ENCODE assay signal across 8 cellular contexts in genomic region chr18:9335255-9336045, GRCh38. TPM values are rescaled to one million over a fixed set of nuclear protein-coding genes. Genes with fewer than 3 reads are reported as not detected.
DNase-seq lines count a peak whose midpoint lies in the region; ATAC-seq and TF ChIP-seq lines count a peak whose summit lies in the region.

No MANE protein-coding gene starts in this region.

- H2AFZ ChIP-seq in MM.1S (ENCODE audit: low read length): peak overlapping the region; percentile 69

- H3K36me3 Mint-ChIP-seq in chondrocyte (ENCODE audit: low read depth): peaks cover 7% of the 10 kb centered on the region

- H3K4me1 ChIP-seq in MM.1S (ENCODE audit: low read length) (peaks cover 8% of the 10 kb centered on the region; the same call in 1 of the 2 replicates), muscle layer of colon (ENCODE audit: insufficient read depth, low read length) (peaks cover 4% of the 10 kb centered on the region)

- H3K36me3 ChIP-seq in MM.1S (replicated peaks; ENCODE audit: insufficient read depth, low read length): no peaks in the 10 kb centered on the region
- H3K36me3 ChIP-seq in muscle layer of colon (ENCODE audit: insufficient read depth, low read length): peaks cover 9% of the 10 kb centered on the region

- peak overlapping the region; percentile 88 for H3K4me3 Mint-ChIP-seq in chondrocyte (ENCODE audit: unreplicated experiment)

- no peaks in the 10 kb centered on the region for H3K27me3 ChIP-seq in MM.1S (replicated peaks; ENCODE audit: insufficient read depth, low read length)
- no peaks in the 10 kb centered on the region for H3K27me3 ChIP-seq in muscle layer of colon (ENCODE audit: control insufficient read depth in 1 of 2, insufficient read depth in 2 of 2, low read length in 2 of 2)

- TF ChIP-seq CTCF in MM.1S (IDR thresholded peaks at IDR 0.05; ENCODE audit: low read length): no peak
- TF ChIP-seq CTCF in chondrocyte (IDR thresholded peaks at IDR 0.05): no peak

- peak overlapping the region; percentile 77 for H3K4me2 ChIP-seq in MM.1S (ENCODE audit: low read depth, low read length)

- ATAC-seq in GM18517 (IDR thresholded peaks at IDR 0.05; ENCODE audit: unreplicated experiment) (no peak), GM18511 (IDR thresholded peaks at IDR 0.05; ENCODE audit: unreplicated experiment) (no peak)

- H3K4me1 Mint-ChIP-seq in chondrocyte (ENCODE audit: low read depth): peaks cover 25% of the 10 kb centered on the region

- H3K27ac ChIP-seq in MM.1S (ENCODE audit: low read length) (no peak overlapping the region; the same call in 1 of the 2 replicates), muscle layer of colon (ENCODE audit: low read depth, low read length) (peak overlapping the region; percentile 81)

- peaks cover 38% of the 10 kb centered on the region for H3K79me2 ChIP-seq in MM.1S (ENCODE audit: low read length)

- no peaks in the 10 kb centered on the region for H3K9me2 ChIP-seq in MM.1S (replicated peaks; ENCODE audit: insufficient read depth, low read length)

- peak in 2 of 3 experiments; percentile 32 to 78 for DNase-seq in NCI-H1417 (lab: John Stamatoyannopoulos, UW)
- DNase-seq in NCI-H1417 treated with DMSO at 0.1 percent for 48 hours (lab: John Stamatoyannopoulos, UW): no peak
- no peak for DNase-seq in MM.1S
- no peak for DNase-seq in chondrocyte (ENCODE audit: low spot score)
- DNase-seq in effector CD4-positive, alpha-beta T cell: no peak

- no peaks in the 10 kb centered on the region for H3K9me3 ChIP-seq in MM.1S (replicated peaks; ENCODE audit: insufficient read depth, low read length)
- no peaks in the 10 kb centered on the region for H3K9me3 ChIP-seq in muscle layer of colon (ENCODE audit: low read length)

- H3K4me3 ChIP-seq in MM.1S (ENCODE audit: low read length) (peak overlapping the region; percentile 83), muscle layer of colon (ENCODE audit: low read depth in 1 of 2, low read length in 2 of 2) (peak overlapping the region; percentile 61 to 69)

- no peaks in the 10 kb centered on the region for H4K20me1 ChIP-seq in MM.1S (ENCODE audit: insufficient read depth, low read length)

- peak overlapping the region; percentile 81 for H3K27ac Mint-ChIP-seq in chondrocyte (ENCODE audit: unreplicated experiment)

- no peaks in the 10 kb centered on the region for H3K9me3 Mint-ChIP-seq in chondrocyte (ENCODE audit: low read depth)

- H3K9ac ChIP-seq in MM.1S (ENCODE audit: low read length) (peak overlapping the region; percentile 76), muscle layer of colon (ENCODE audit: low read length) (peak overlapping the region; percentile 71)

- 0 out of 2 replicates have a peak, but pooled peaks cover 4% of the 10 kb centered on the region for H3F3A ChIP-seq in MM.1S (ENCODE audit: insufficient read depth, low read length)

- H3K27me3 Mint-ChIP-seq in chondrocyte (ENCODE audit: low read depth): no peaks in the 10 kb centered on the region

RNA-seq across cellular contexts. Expression of gene TWSG1, which starts 0.9 kb away (rescaled TPM):
- total RNA-seq in chondrocyte: 79.7 to 99.5 TPM (median 90.5 TPM) in 3 replicates

Comparison
In these comparisons a context has a peak if more than half of its experiments do, and no peak if none do; other contexts are left out.
1. DNase-seq: peak in NCI-H1417 (2 of 3); none in NCI-H1417 treated with DMSO at 0.1 percent for 48 hours (single experiment), MM.1S (single experiment), chondrocyte (single experiment) and effector CD4-positive, alpha-beta T cell (single experiment).